In genomic region chr1:113275691-113276090, GRCh38 we compare ENCODE assay signal across 15 cellular contexts.
DNase-seq lines count a peak whose midpoint lies in the region; ATAC-seq and TF ChIP-seq lines count a peak whose summit lies in the region.
"Had no signal": no experiment of that assay in that cellular context is flagged by ENCODE, and none has a peak within 500 bp of the region (broad histone marks: within the 10 kb centered on the region; RNA-seq: fewer than 3 reads in every experiment).

No MANE protein-coding gene starts in this region.

- TF ChIP-seq CTCF in epithelial cell of esophagus (IDR thresholded peaks at IDR 0.05; ENCODE audit: insufficient read depth, low read depth, low read length, missing control alignments), result no peak
- TF ChIP-seq CTCF in mucosa of descending colon (IDR thresholded peaks at IDR 0.05), result no peak

- TF ChIP-seq POLR2A in GM18505 (IDR thresholded peaks at IDR 0.05; ENCODE audit: borderline replicate concordance, extremely low read depth, insufficient read depth, insufficient read length), result no peak

- ATAC-seq in mucosa of descending colon, result peak; percentile 48
- ATAC-seq in GM18505 (IDR thresholded peaks at IDR 0.05; ENCODE audit: unreplicated experiment), result no peak
- ATAC-seq: HepG2 had no signal

- peak; percentile 25 for DNase-seq in OCI-M1 (lab: John Stamatoyannopoulos, UW)
- DNase-seq in epithelial cell of esophagus (ENCODE audit: low read depth), result peak; percentile 14
- DNase-seq in mucosa of descending colon, result no peak
- DNase-seq in NCI-H2227 (lab: John Stamatoyannopoulos, UW; ENCODE audit: unreplicated experiment), result no peak
- no peak for DNase-seq in NCI-H526 (lab: John Stamatoyannopoulos, UW)
- DNase-seq in germinal center (ENCODE audit: low spot score), result no peak
- DNase-seq: AML-193; CD4-positive, alpha-beta T cell; DMS153; DMS79; GF-D8; HCEC 1CT; KG1 had no signal

- H3K9me3 ChIP-seq in mucosa of descending colon, result no peaks in the 10 kb centered on the region

- H3K4me1 ChIP-seq in mucosa of descending colon (ENCODE audit: low read depth), result no peaks in the 10 kb centered on the region

- intact Hi-C loops in mucosa of descending colon (cut with DNase I, micrococcal nuclease), result no loop called here

- H3K36me3 ChIP-seq in mucosa of descending colon (ENCODE audit: low read depth), result no peaks in the 10 kb centered on the region

- H3K4me3 ChIP-seq in epithelial cell of esophagus (ENCODE audit: low read length), result no peak overlapping the region
- no peak overlapping the region for H3K4me3 ChIP-seq in mucosa of descending colon

Comparison
In these comparisons a context has a peak if more than half of its experiments do, and no peak if none do; other contexts are left out.
1. DNase-seq: peak in OCI-M1 (single experiment) and epithelial cell of esophagus (single experiment); none in mucosa of descending colon (0 of 3), NCI-H2227 (single experiment), NCI-H526 (0 of 2) and germinal center (single experiment).